1 cellular context compared by ENCODE assay signal in the genomic region with DNA sequence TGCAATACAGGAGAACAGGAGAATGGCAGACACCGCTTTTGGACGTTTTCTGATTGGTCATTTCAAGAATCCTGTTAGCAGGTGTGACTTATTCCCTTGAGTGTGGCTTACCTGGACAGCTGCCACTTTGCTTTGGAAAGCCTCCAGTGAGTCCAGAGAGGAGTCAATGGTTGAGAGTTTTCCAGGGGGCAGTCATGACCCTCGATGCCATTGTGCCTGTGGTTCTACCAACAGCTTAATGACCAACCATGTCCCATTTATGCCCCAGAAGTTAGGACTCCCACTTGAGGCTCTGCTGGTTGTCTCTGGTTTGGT.
TF ChIP-seq lines count a peak whose summit lies in the region.

No MANE protein-coding gene starts in this region.

TF ChIP-seq in GM23338, 12 proteins besides CTCF, POLR2A, EP300 and RAD21 (continued from another document):
- TF ChIP-seq EZH2phosphoT487 (IDR thresholded peaks at IDR 0.05; ENCODE audit: unreplicated experiment) = no peak
- TF ChIP-seq REST (IDR thresholded peaks at IDR 0.05; ENCODE audit: unreplicated experiment) = no peak
- TF ChIP-seq EZH2 (IDR thresholded peaks at IDR 0.05; ENCODE audit: low read depth, unreplicated experiment) = no peak
- no peak for TF ChIP-seq ZNF331 (CRISPR knock-in tag; IDR thresholded peaks at IDR 0.05; ENCODE audit: low read depth)
- no peak for TF ChIP-seq NANOG (IDR thresholded peaks at IDR 0.05; ENCODE audit: borderline replicate concordance)
- no peak for TF ChIP-seq CREB1 (CRISPR knock-in tag; IDR thresholded peaks at IDR 0.05; ENCODE audit: low read depth)
- TF ChIP-seq, protein P1, sequence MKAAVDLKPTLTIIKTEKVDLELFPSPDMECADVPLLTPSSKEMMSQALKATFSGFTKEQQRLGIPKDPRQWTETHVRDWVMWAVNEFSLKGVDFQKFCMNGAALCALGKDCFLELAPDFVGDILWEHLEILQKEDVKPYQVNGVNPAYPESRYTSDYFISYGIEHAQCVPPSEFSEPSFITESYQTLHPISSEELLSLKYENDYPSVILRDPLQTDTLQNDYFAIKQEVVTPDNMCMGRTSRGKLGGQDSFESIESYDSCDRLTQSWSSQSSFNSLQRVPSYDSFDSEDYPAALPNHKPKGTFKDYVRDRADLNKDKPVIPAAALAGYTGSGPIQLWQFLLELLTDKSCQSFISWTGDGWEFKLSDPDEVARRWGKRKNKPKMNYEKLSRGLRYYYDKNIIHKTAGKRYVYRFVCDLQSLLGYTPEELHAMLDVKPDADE (IDR thresholded peaks at IDR 0.05) = no peak
TF ChIP-seq in GM23338: peak in this region for 0.
